Comparison of ENCODE assay signal across 12 cellular contexts in the genomic region with DNA sequence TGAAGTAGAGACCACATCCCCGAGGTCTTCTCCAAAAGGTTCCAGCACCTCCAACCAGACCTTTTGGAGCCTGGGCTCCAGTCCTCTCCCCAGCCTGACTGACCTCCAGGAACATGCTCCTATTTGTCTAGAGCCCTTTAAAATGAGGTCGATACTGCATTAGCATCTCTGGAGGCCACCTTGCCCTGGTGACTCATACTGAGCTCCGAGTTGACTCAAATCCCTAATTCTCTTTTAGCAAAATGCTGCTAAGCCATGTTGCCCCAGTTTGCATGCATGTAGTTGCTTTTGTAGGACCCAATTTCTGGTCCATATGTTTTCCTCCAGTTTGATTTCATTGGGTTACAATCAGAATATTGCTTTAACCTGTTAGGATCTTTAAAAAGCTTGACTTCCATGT. TPM values are rescaled to one million over a fixed set of nuclear protein-coding genes. Genes with fewer than 3 reads are reported as not detected.
A peak's percentile ranks its signal among the peaks of the same experiment; 100 is the strongest.
DNase-seq lines count a peak whose midpoint lies in the region; ATAC-seq, FAIRE-seq and TF ChIP-seq lines count a peak whose summit lies in the region.
"Had no signal": no experiment of that assay in that cellular context is flagged by ENCODE, and none has a peak within 500 bp of the region (broad histone marks: within the 10 kb centered on the region; RNA-seq: fewer than 3 reads in every experiment).

No MANE protein-coding gene starts in this region.

- no peak overlapping the region for H3K4me3 ChIP-seq in left lung

- FAIRE-seq in GM12892 (lab: Jason Lieb, UNC): peak; percentile 67
- FAIRE-seq: RCC 7860 had no signal

- intact Hi-C loops in left lung (cut with DNase I): no loop called here

- peaks cover 0 to 23% of the 10 kb centered on the region in 2 donors for H3K36me3 ChIP-seq in left lung

- no peak for TF ChIP-seq POLR2A in GM12892 (IDR thresholded peaks at IDR 0.05; ENCODE audit: low read depth, low read length)

- H3K4me1 ChIP-seq in left lung: no peaks in the 10 kb centered on the region
- H3K4me1 ChIP-seq: Caco-2 had no signal

- H3K9me3 ChIP-seq in left lung: no peaks in the 10 kb centered on the region
- H3K9me3 ChIP-seq: Caco-2 had no signal

- ATAC-seq in GM19023 (IDR thresholded peaks at IDR 0.05; ENCODE audit: unreplicated experiment): peak; percentile 96
- peak; percentile 98 for ATAC-seq in HG02759 (IDR thresholded peaks at IDR 0.05; ENCODE audit: unreplicated experiment)
- ATAC-seq in left lung: no peak

- no peak for TF ChIP-seq CTCF in left lung (IDR thresholded peaks at IDR 0.05)

- H3K27me3 ChIP-seq in left lung: peaks cover 0 to 2% of the 10 kb centered on the region in 2 donors

- H3K27ac ChIP-seq in left lung: no peak overlapping the region

- DNase-seq in GM12892 (ENCODE audit: insufficient read length): peak; percentile 16
- peak; percentile 29 for DNase-seq in RPMI7951 (ENCODE audit: low read depth)
- DNase-seq in SK-N-DZ (ENCODE audit: low spot score): no peak
- no peak for DNase-seq in CD1c-positive myeloid dendritic cell (ENCODE audit: extremely low spot score)
- DNase-seq in LoVo (ENCODE audit: low spot score): no peak
- DNase-seq in left lung: no peak
- DNase-seq: Caco-2, HCEC 1CT, NCI-H1048 had no signal

RNA-seq across cellular contexts. Expression of gene CITED1, which starts 43.5 kb away (rescaled TPM):
- not detected for polyA plus RNA-seq in GM12892 (2012; ENCODE audit: missing spikeins)
- 0.12 and 1.3 TPM in 2 replicates for total RNA-seq in RPMI7951 (2014; rRNA removed; shearing (Covaris generic))
- polyA plus RNA-seq in SK-N-DZ (2014; cell fraction: cytosol; rRNA removed): 10.4 and 16.1 TPM in 2 replicates
- polyA plus RNA-seq in SK-N-DZ (2014; cell fraction: nucleus; rRNA removed): 10.5 and 17.8 TPM in 2 replicates
- 1 to 10 TPM in 1 of 2 donors, under 1 TPM in 1; 0.39 to 3.8 TPM for total RNA-seq in left lung

Comparison
In these comparisons a context has a peak if more than half of its experiments do, and no peak if none do; other contexts are left out.
1. DNase-seq: peak in GM12892 (single experiment) and RPMI7951 (single experiment); none in SK-N-DZ (single experiment), CD1c-positive myeloid dendritic cell (single experiment), LoVo (single experiment) and left lung (0 of 2).